37 cellular contexts compared by ENCODE assay signal in the genomic region with DNA sequence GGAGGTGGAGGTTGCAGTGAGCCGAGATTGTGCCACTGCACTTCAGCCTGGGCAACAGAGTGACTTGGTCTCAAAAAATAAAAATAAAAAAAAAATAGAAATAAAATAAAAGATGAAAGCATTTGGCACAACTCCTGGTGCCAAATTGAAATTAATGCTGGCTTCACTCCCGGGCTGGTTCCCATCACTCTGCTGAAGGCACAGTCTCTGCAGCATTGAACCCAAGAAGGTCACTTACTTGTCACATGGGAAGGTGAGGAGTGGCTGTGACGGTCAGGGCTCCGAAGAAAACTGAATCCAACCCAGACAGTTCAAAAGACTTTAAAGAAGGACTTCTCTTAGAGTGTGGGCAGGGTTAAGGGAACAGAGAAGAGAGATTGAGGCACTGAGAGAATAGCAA. TPM values are rescaled to one million over a fixed set of nuclear protein-coding genes. Genes with fewer than 3 reads are reported as not detected.
"Had no signal": no experiment of that assay in that cellular context is flagged by ENCODE, and none has a peak within 500 bp of the region (broad histone marks: within the 10 kb centered on the region; RNA-seq: fewer than 3 reads in every experiment).

No MANE protein-coding gene starts in this region.

- H3K9me3 ChIP-seq: MG63 had no signal

- H3K4me3 ChIP-seq: MG63 had no signal

- H3K36me3 ChIP-seq: MG63 had no signal

- DNase-seq: Karpas-422, Kasumi-1, MG63, MM.1S, MV-4-11, NCI-H1048, NCI-H1092, NCI-H1092 treated with DMSO at 0.1 percent for 48 hours, NCI-H1105, NCI-H1105 treated with DMSO at 0.1 percent for 48 hours, NCI-H1417, NCI-H1417 treated with DMSO at 0.1 percent for 48 hours, NCI-H1436, NCI-H1436 treated with DMSO at 0.1 percent for 48 hours, NCI-H146, NCI-H1694, NCI-H1694 treated with DMSO at 0.1 percent for 48 hours, NCI-H187, NCI-H187 treated with DMSO at 0.1 percent for 48 hours, NCI-H1930, NCI-H2029, NCI-H2029 treated with DMSO at 0.1 percent for 48 hours, NCI-H2081, NCI-H2081 treated with DMSO at 0.1 percent for 48 hours, NCI-H2107, NCI-H2171, NCI-H2171 treated with DMSO at 0.1 percent for 48 hours, NCI-H2227 treated with DMSO at 0.1 percent for 48 hours, NCI-H226, NCI-H345, NCI-H446 treated with DMSO at 0.1 percent for 48 hours, NCI-H510A had no signal

- H3K27ac ChIP-seq: KMS-11 had no signal

- H3K27me3 ChIP-seq: MG63 had no signal

RNA-seq across cellular contexts. Expression of gene CCDC63, which starts 10.5 kb away (rescaled TPM):
- total RNA-seq: LHCN-M2, M059J, MCF 10A, NCI-H460 had no signal
